In genomic region chrX:25052798-25053534, GRCh38 we compare ENCODE assay signal across 1 cellular context.
TF ChIP-seq lines count a peak whose summit lies in the region.

No MANE protein-coding gene starts in this region.

TF ChIP-seq in HCT116, 20 proteins besides CTCF, POLR2A, EP300 and RAD21 (continued from another document):
- no peak for TF ChIP-seq TCF7L2 (IDR thresholded peaks at IDR 0.05; ENCODE audit: borderline replicate concordance, extremely low read depth, insufficient read depth, insufficient read length)
- no peak for TF ChIP-seq ZFX (IDR thresholded peaks at IDR 0.05)
- no peak for TF ChIP-seq MAX (IDR thresholded peaks at IDR 0.05)
